In genomic region chr11:8694137-8694536, GRCh38 we compare ENCODE assay signal across 18 cellular contexts. TPM values are rescaled to one million over a fixed set of nuclear protein-coding genes. Genes with fewer than 3 reads are reported as not detected.
A peak's percentile ranks its signal among the peaks of the same experiment; 100 is the strongest.
DNase-seq lines count a peak whose midpoint lies in the region; ATAC-seq and TF ChIP-seq lines count a peak whose summit lies in the region.
"Had no signal": no experiment of that assay in that cellular context is flagged by ENCODE, and none has a peak within 500 bp of the region (broad histone marks: within the 10 kb centered on the region; RNA-seq: fewer than 3 reads in every experiment).

No MANE protein-coding gene starts in this region.

- no peak for TF ChIP-seq POLR2A in Peyer's patch (IDR thresholded peaks at IDR 0.05)

- intact Hi-C loops in activated T-helper 1 cell treated with anti-CD3 and anti-CD28 coated beads, Interleukin-12 subunit alpha, Interleukin-12 subunit beta, Interleukin-2, Interleukin-4 antibody, amounts not matched to agents 30 ng/mL and 10 ng/mL and 1 ng/mL, durations not matched to agents 14 hours and 24 hours and 36 hours (cut with micrococcal nuclease) = no loop called here

- H3K9me3 Mint-ChIP-seq in GM23338 = no peaks in the 10 kb centered on the region
- no peaks in the 10 kb centered on the region for H3K9me3 Mint-ChIP-seq in activated T-helper 1 cell treated with anti-CD3 and anti-CD28 coated beads, Interleukin-12 subunit alpha, Interleukin-12 subunit beta, Interleukin-2, Interleukin-4 antibody, amounts not matched to agents 30 ng/mL and 10 ng/mL and 1 ng/mL, durations not matched to agents 14 hours and 24 hours and 36 hours
- H3K9me3 Mint-ChIP-seq in nephron progenitor cell = no peaks in the 10 kb centered on the region
- H3K9me3 Mint-ChIP-seq: activated T-helper 2 cell treated with anti-CD3 and anti-CD28 coated beads, Interferon-gamma antibody, Interleukin-2, Interleukin-4, amounts not matched to agents 10 μg/mL and 5 μg/mL and 100 μg/mL, durations not matched to agents 14 hours and 24 hours and 36 hours had no signal

- DNase-seq in GM23338 (ENCODE audit: low spot score) (no peak), nephron progenitor cell (no peak), Peyer's patch (no peak), KBM-7 (no peak)
- DNase-seq in activated T-helper 1 cell treated with anti-CD3 and anti-CD28 coated beads, Interleukin-12 subunit alpha, Interleukin-12 subunit beta, Interleukin-2, Interleukin-4 antibody, amounts not matched to agents 30 ng/mL and 10 ng/mL and 1 ng/mL, durations not matched to agents 14 hours and 24 hours and 36 hours (ENCODE audit: low spot score) = no peak
- DNase-seq in activated CD4-positive, alpha-beta T cell treated with anti-CD3 and anti-CD28 coated beads, Interleukin-2, amount 50 U/mL, for 48 hours = no peak
- DNase-seq: AML-193; anterior cingulate cortex; gastrocnemius medialis; GDM1; GM23248; NCI-H187 treated with DMSO at 0.1 percent for 48 hours; NCI-H526; PC-9; stimulated activated CD4-positive, alpha-beta T cell treated with anti-CD3 and anti-CD28 coated beads, Interleukin-15, amount 100 ng/mL, for 24 hours had no signal

- H3K4me1 Mint-ChIP-seq in GM23338 (peaks cover 36% of the 10 kb centered on the region), nephron progenitor cell (peaks cover 19% of the 10 kb centered on the region)
- peaks cover 30% of the 10 kb centered on the region for H3K4me1 Mint-ChIP-seq in activated T-helper 1 cell treated with anti-CD3 and anti-CD28 coated beads, Interleukin-12 subunit alpha, Interleukin-12 subunit beta, Interleukin-2, Interleukin-4 antibody, amounts not matched to agents 30 ng/mL and 10 ng/mL and 1 ng/mL, durations not matched to agents 14 hours and 24 hours and 36 hours (ENCODE audit: low read depth)

- H3K4me3 ChIP-seq in ACC112 (ENCODE audit: low read depth, low read length) = no peak overlapping the region
- H3K4me3 ChIP-seq in GM23338 = no peak overlapping the region
- H3K4me3 ChIP-seq in Peyer's patch = no peak overlapping the region
- H3K4me3 ChIP-seq: gastrocnemius medialis, GM23248, PC-9, SK-N-MC had no signal

- H3K27ac Mint-ChIP-seq in GM23338 (peak overlapping the region; percentile 69; the same call in 1 of the 2 replicates), nephron progenitor cell (peak overlapping the region; percentile 12)
- peak overlapping the region; percentile 13 for H3K27ac Mint-ChIP-seq in activated T-helper 1 cell treated with anti-CD3 and anti-CD28 coated beads, Interleukin-12 subunit alpha, Interleukin-12 subunit beta, Interleukin-2, Interleukin-4 antibody, amounts not matched to agents 30 ng/mL and 10 ng/mL and 1 ng/mL, durations not matched to agents 14 hours and 24 hours and 36 hours
- H3K27ac Mint-ChIP-seq: activated T-helper 2 cell treated with anti-CD3 and anti-CD28 coated beads, Interferon-gamma antibody, Interleukin-2, Interleukin-4, amounts not matched to agents 10 μg/mL and 5 μg/mL and 100 μg/mL, durations not matched to agents 14 hours and 24 hours and 36 hours had no signal

- H3K36me3 Mint-ChIP-seq in GM23338 (ENCODE audit: low read depth) = peaks cover 83% of the 10 kb centered on the region
- peaks cover 41% of the 10 kb centered on the region for H3K36me3 Mint-ChIP-seq in activated T-helper 1 cell treated with anti-CD3 and anti-CD28 coated beads, Interleukin-12 subunit alpha, Interleukin-12 subunit beta, Interleukin-2, Interleukin-4 antibody, amounts not matched to agents 30 ng/mL and 10 ng/mL and 1 ng/mL, durations not matched to agents 14 hours and 24 hours and 36 hours (ENCODE audit: low read depth)
- H3K36me3 Mint-ChIP-seq in nephron progenitor cell (ENCODE audit: low read depth) = peaks cover 70% of the 10 kb centered on the region

- no peaks in the 10 kb centered on the region for H3K9me3 ChIP-seq in Peyer's patch
- H3K9me3 ChIP-seq: gastrocnemius medialis had no signal

- no peaks in the 10 kb centered on the region for H4K20me1 ChIP-seq in GM23338 (replicated peaks; ENCODE audit: insufficient read depth)

- H3K27me3 ChIP-seq in ACC112 (ENCODE audit: insufficient read depth, low read length) (no peaks in the 10 kb centered on the region), GM23338 (ENCODE audit: insufficient read depth) (no peaks in the 10 kb centered on the region), Peyer's patch (no peaks in the 10 kb centered on the region)
- H3K27me3 ChIP-seq: gastrocnemius medialis had no signal

- H3K4me3 Mint-ChIP-seq in GM23338 (no peak overlapping the region), nephron progenitor cell (no peak overlapping the region)
- no peak overlapping the region for H3K4me3 Mint-ChIP-seq in activated T-helper 1 cell treated with anti-CD3 and anti-CD28 coated beads, Interleukin-12 subunit alpha, Interleukin-12 subunit beta, Interleukin-2, Interleukin-4 antibody, amounts not matched to agents 30 ng/mL and 10 ng/mL and 1 ng/mL, durations not matched to agents 14 hours and 24 hours and 36 hours

- H3F3A ChIP-seq in GM23338 (replicated peaks; ENCODE audit: low read depth) = peaks cover 13% of the 10 kb centered on the region

- H3K79me2 ChIP-seq in ACC112 (ENCODE audit: control insufficient read depth, insufficient read depth, low read length, unreplicated experiment) = peaks cover 20% of the 10 kb centered on the region
- H3K79me2 ChIP-seq in GM23338 (replicated peaks; ENCODE audit: insufficient read depth) = peaks cover 29% of the 10 kb centered on the region

- H2AFZ ChIP-seq in ACC112 (ENCODE audit: low read length, unreplicated experiment) (no peak overlapping the region), GM23338 (no peak overlapping the region)
- H2AFZ ChIP-seq: GM23248, PC-9 had no signal

- H3K4me2 ChIP-seq in GM23338 = no peak overlapping the region
- H3K4me2 ChIP-seq: PC-9 had no signal

- in situ Hi-C loops in KBM-7 (cut with MboI; ENCODE audit: low pct_unique_long_range_greater_than_20kb, low sequenced_read_pairs) = no loop called here

- H3K4me1 ChIP-seq in ACC112 (ENCODE audit: control insufficient read depth, insufficient read depth, low read length, unreplicated experiment) = peaks cover 35% of the 10 kb centered on the region
- H3K4me1 ChIP-seq in GM23338 (ENCODE audit: insufficient read depth) = peaks cover 22% of the 10 kb centered on the region
- H3K4me1 ChIP-seq in Peyer's patch = peaks cover 0 to 7% (median 0%) of the 10 kb centered on the region in 4 donors

- H3K27ac ChIP-seq in ACC112 (ENCODE audit: low read depth, low read length) = peak overlapping the region; percentile 87
- H3K27ac ChIP-seq in GM23338 (ENCODE audit: low read depth) = peak overlapping the region; percentile 81
- peak overlapping the region in 2 of 4 donors; percentile 40 to 59 for H3K27ac ChIP-seq in Peyer's patch
- H3K27ac ChIP-seq: GM23248, PC-9, SK-N-MC had no signal

- TF ChIP-seq CTCF in GM23338 (conservative IDR thresholded peaks at IDR 0.05; ENCODE audit: low read depth in 2 of 2) (no peak), nephron progenitor cell (IDR thresholded peaks at IDR 0.05) (no peak), Peyer's patch (IDR thresholded peaks at IDR 0.05) (no peak)

- peaks cover 28% of the 10 kb centered on the region for H3K27me3 Mint-ChIP-seq in GM23338 (ENCODE audit: insufficient read depth, low read depth, poor library complexity)
- H3K27me3 Mint-ChIP-seq in activated T-helper 1 cell treated with anti-CD3 and anti-CD28 coated beads, Interleukin-12 subunit alpha, Interleukin-12 subunit beta, Interleukin-2, Interleukin-4 antibody, amounts not matched to agents 30 ng/mL and 10 ng/mL and 1 ng/mL, durations not matched to agents 14 hours and 24 hours and 36 hours (ENCODE audit: insufficient read depth) = no peaks in the 10 kb centered on the region
- H3K27me3 Mint-ChIP-seq in nephron progenitor cell (ENCODE audit: low read depth, poor library complexity) = no peaks in the 10 kb centered on the region

- H3K9me2 ChIP-seq in GM23338 (ENCODE audit: insufficient read depth) = peaks cover 9% of the 10 kb centered on the region; the same call in 1 of the 2 replicates

- ATAC-seq in GM23338 = no peak
- ATAC-seq: gastrocnemius medialis had no signal

- H3K36me3 ChIP-seq in ACC112 (ENCODE audit: insufficient read depth, low read length) (peaks cover 34% of the 10 kb centered on the region), GM23338 (ENCODE audit: insufficient read depth) (peaks cover 18% of the 10 kb centered on the region), Peyer's patch (peaks cover 0 to 80% (median 0%) of the 10 kb centered on the region in 3 donors)

TF ChIP-seq in GM23338, 12 proteins besides CTCF, POLR2A, EP300 and RAD21:
- TF ChIP-seq JUNB (IDR thresholded peaks at IDR 0.05; ENCODE audit: unreplicated experiment) (no peak), STAT1 (IDR thresholded peaks at IDR 0.05; ENCODE audit: unreplicated experiment) (no peak)

RNA-seq across cellular contexts. Expression of gene RPL27A, which starts 11.5 kb away (rescaled TPM):
- 961 and 1,283 TPM in 2 replicates for total RNA-seq in GM23338 (2014; rRNA removed; shearing (Covaris generic))
- polyA plus RNA-seq in GM23338 (2016; fragmentation: Nextera tagmentation; extraction: Ambion mirVana) = 3,167 and 3,552 TPM in 2 replicates
- total RNA-seq in activated T-helper 1 cell treated with anti-CD3 and anti-CD28 coated beads, Interleukin-12 subunit alpha, Interleukin-12 subunit beta, Interleukin-2, Interleukin-4 antibody, amounts not matched to agents 30 ng/mL and 10 ng/mL and 1 ng/mL, durations not matched to agents 14 hours and 24 hours and 36 hours = 679 and 691 TPM in 2 replicates
- total RNA-seq in Peyer's patch = 100 to 1,000 TPM; 476 to 923 (median 619) TPM

RNA-seq across cellular contexts. Expression of gene TRIM66, which starts 11.7 kb away (rescaled TPM):
- total RNA-seq in GM23338 (2014; rRNA removed; shearing (Covaris generic)) = 1.9 and 3.3 TPM in 2 replicates
- 1.0 and 1.1 TPM in 2 replicates for polyA plus RNA-seq in GM23338 (2016; fragmentation: Nextera tagmentation; extraction: Ambion mirVana)
- total RNA-seq in activated T-helper 1 cell treated with anti-CD3 and anti-CD28 coated beads, Interleukin-12 subunit alpha, Interleukin-12 subunit beta, Interleukin-2, Interleukin-4 antibody, amounts not matched to agents 30 ng/mL and 10 ng/mL and 1 ng/mL, durations not matched to agents 14 hours and 24 hours and 36 hours = 11.7 and 14.2 TPM in 2 replicates
- 10 to 100 TPM; 12.1 to 34.2 (median 19.8) TPM for total RNA-seq in Peyer's patch

Comparison
In these comparisons a context has a peak if more than half of its experiments do, and no peak if none do; other contexts are left out.
1. H3K27ac Mint-ChIP-seq: peak in every context shown above with its lines; median percentile 69 in GM23338; 13 in activated T-helper 1 cell treated with anti-CD3 and anti-CD28 coated beads, Interleukin-12 subunit alpha, Interleukin-12 subunit beta, Interleukin-2, Interleukin-4 antibody, amounts not matched to agents 30 ng/mL and 10 ng/mL and 1 ng/mL, durations not matched to agents 14 hours and 24 hours and 36 hours; 12 in nephron progenitor cell.